In the genomic region with DNA sequence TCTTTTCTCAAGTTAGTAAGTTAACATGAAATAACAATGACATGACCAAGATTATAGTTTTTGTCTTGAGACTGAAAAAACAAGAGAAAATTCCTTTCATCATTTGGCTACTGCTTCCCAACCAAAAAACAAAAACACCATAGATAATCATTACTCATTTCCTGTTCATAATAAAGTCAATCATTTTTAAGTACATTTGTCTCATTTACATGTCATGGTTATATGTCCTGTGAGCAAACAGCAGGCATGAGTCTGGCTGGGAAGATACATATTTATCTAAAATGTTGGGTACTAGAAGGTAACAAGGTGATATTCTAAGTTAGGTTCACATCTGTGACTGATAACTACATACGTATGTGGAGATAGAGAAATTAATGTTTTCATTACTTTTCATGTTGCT, we compare ENCODE assay signal across 18 cellular contexts.
A peak's percentile ranks its signal among the peaks of the same experiment; 100 is the strongest.
DNase-seq lines count a peak whose midpoint lies in the region; ATAC-seq, FAIRE-seq and TF ChIP-seq lines count a peak whose summit lies in the region.
"Had no signal": no experiment of that assay in that cellular context is flagged by ENCODE, and none has a peak within 500 bp of the region (broad histone marks: within the 10 kb centered on the region; RNA-seq: fewer than 3 reads in every experiment).

No MANE protein-coding gene starts in this region.

- no peaks in the 10 kb centered on the region for H3K36me3 ChIP-seq in endothelial cell of umbilical vein (ENCODE audit: control insufficient read depth in 2 of 2, extremely low read depth in 1 of 2, insufficient read depth in 2 of 2, low read length in 2 of 2)
- no peaks in the 10 kb centered on the region for H3K36me3 ChIP-seq in tibial artery
- H3K36me3 ChIP-seq: SJCRH30 had no signal

- peaks cover 9% of the 10 kb centered on the region for H3K4me1 ChIP-seq in endothelial cell of umbilical vein (ENCODE audit: control insufficient read depth, extremely low read depth, insufficient read depth, low read length)
- peaks cover 0 to 9% (median 4%) of the 10 kb centered on the region in 4 donors for H3K4me1 ChIP-seq in tibial artery
- H3K4me1 ChIP-seq: SJCRH30 had no signal

- POLR2A ChIA-PET in endothelial cell of umbilical vein (lab: Charles Lee) = no interaction called here

- FAIRE-seq in endothelial cell of umbilical vein (lab: Jason Lieb, UNC) = peak; percentile 28
- FAIRE-seq: GM12878 had no signal

- no peaks in the 10 kb centered on the region for H4K20me1 ChIP-seq in endothelial cell of umbilical vein (replicated peaks; ENCODE audit: control insufficient read depth, extremely low read depth, insufficient read depth, low read length)

- intact Hi-C loops in endothelial cell of umbilical vein (cut with micrococcal nuclease) (no loop called here), tibial artery (cut with DNase I; ENCODE audit: low total_unique reads) (no loop called here)

- H3K27me3 ChIP-seq in endothelial cell of umbilical vein (ENCODE audit: control insufficient read depth in 2 of 2, insufficient read depth in 2 of 2, low read length in 2 of 2) = no peaks in the 10 kb centered on the region
- no peaks in the 10 kb centered on the region for H3K27me3 ChIP-seq in tibial artery
- H3K27me3 ChIP-seq: SJCRH30 had no signal

- no peak overlapping the region for H2AFZ ChIP-seq in endothelial cell of umbilical vein (ENCODE audit: low read depth, low read length)

- H3K4me2 ChIP-seq in endothelial cell of umbilical vein (ENCODE audit: insufficient read depth, low read length) = no peak overlapping the region

- H3K27ac ChIP-seq in endothelial cell of umbilical vein (ENCODE audit: insufficient read depth, low read depth, low read length) = no peak overlapping the region
- no peak overlapping the region for H3K27ac ChIP-seq in tibial artery
- H3K27ac ChIP-seq: C4-2B, RWPE1, SJCRH30 had no signal

- no peak overlapping the region for H3K4me3 ChIP-seq in endothelial cell of umbilical vein (replicated peaks in 1 of 3; ENCODE audit: insufficient read depth in 1 of 3, low read depth in 1 of 3, low read length in 3 of 3)
- H3K4me3 ChIP-seq in tibial artery = no peak overlapping the region
- H3K4me3 ChIP-seq: GM12878, SJCRH30 had no signal

- TF ChIP-seq CTCF in endothelial cell of umbilical vein (IDR thresholded peaks at IDR 0.05; ENCODE audit: extremely low read depth in 1 of 2, insufficient read depth in 1 of 2, low read depth in 1 of 2, low read length in 2 of 2) (no peak), tibial artery (IDR thresholded peaks at IDR 0.05) (no peak)

- no peaks in the 10 kb centered on the region for H3K9me1 ChIP-seq in endothelial cell of umbilical vein (replicated peaks; ENCODE audit: control insufficient read depth, extremely low read depth, insufficient read depth, low read length)

- dilution Hi-C loops in endothelial cell of umbilical vein (cut with MboI; ENCODE audit: extremely low pct_ligation_motif_present, low sequenced_read_pairs) = no loop called here

- peak; percentile 50 for DNase-seq in COLO829 (ENCODE audit: low spot score)
- DNase-seq in HCEC 1CT = peak; percentile 39
- peak; percentile 45 for DNase-seq in endothelial cell of umbilical vein (ENCODE audit: low read depth, low spot score)
- DNase-seq in kidney tubule cell (ENCODE audit: low spot score) = peak; percentile 41
- no peak for DNase-seq in NCI-H2081 treated with DMSO at 0.1 percent for 48 hours (lab: John Stamatoyannopoulos, UW)
- DNase-seq in tibial artery = no peak
- DNase-seq: AML-193, GOT3, NCI-H1105 treated with DMSO at 0.1 percent for 48 hours, NCI-H1694 treated with DMSO at 0.1 percent for 48 hours, NCI-H2107, NCI-H510A, NCI-H82, SJCRH30 had no signal

- TF ChIP-seq POLR2A in endothelial cell of umbilical vein (IDR thresholded peaks at IDR 0.05; ENCODE audit: low read depth, low read length) = no peak

- no peak for ATAC-seq in HG02973 (IDR thresholded peaks at IDR 0.05; ENCODE audit: unreplicated experiment)
- ATAC-seq: GM12878 had no signal

- BruUV-seq in endothelial cell of umbilical vein (replicated peaks; lab: Mats Ljungman, UMichigan) = no TSS peak

- H3K79me2 ChIP-seq in endothelial cell of umbilical vein (ENCODE audit: control insufficient read depth, insufficient read depth, low read length) = no peaks in the 10 kb centered on the region

- no peak overlapping the region for H3K9ac ChIP-seq in endothelial cell of umbilical vein (replicated peaks; ENCODE audit: extremely low read depth, insufficient read depth, low read length)

- CTCF ChIA-PET in endothelial cell of umbilical vein (lab: Charles Lee) = no interaction called here

- no peaks in the 10 kb centered on the region for H3K9me3 ChIP-seq in endothelial cell of umbilical vein (replicated peaks; ENCODE audit: control insufficient read depth, insufficient read depth, low read length)
- H3K9me3 ChIP-seq in tibial artery = no peaks in the 10 kb centered on the region
- H3K9me3 ChIP-seq: SJCRH30 had no signal

TF ChIP-seq in endothelial cell of umbilical vein, 7 proteins besides CTCF, POLR2A, EP300 and RAD21:
- TF ChIP-seq JUN (IDR thresholded peaks at IDR 0.05; ENCODE audit: borderline replicate concordance, insufficient read depth, insufficient read length, low read depth) (peak; percentile 37), GATA2 (IDR thresholded peaks at IDR 0.05; ENCODE audit: insufficient read depth, insufficient read length, low read depth, low read length) (no peak), EZH2 (IDR thresholded peaks at IDR 0.05; ENCODE audit: borderline replicate concordance, low read depth, low read length, severe bottlenecking) (no peak)

Comparison
In these comparisons a context has a peak if more than half of its experiments do, and no peak if none do; other contexts are left out.
1. DNase-seq: peak in COLO829 (single experiment), HCEC 1CT (single experiment), endothelial cell of umbilical vein (single experiment) and kidney tubule cell (single experiment); none in NCI-H2081 treated with DMSO at 0.1 percent for 48 hours (single experiment) and tibial artery (0 of 2).